In genomic region chr21:36630485-36631206, GRCh38 we compare ENCODE assay signal across 8 cellular contexts.
DNase-seq lines count a peak whose midpoint lies in the region; ATAC-seq and TF ChIP-seq lines count a peak whose summit lies in the region.

No MANE protein-coding gene starts in this region.

- DNase-seq in AG10803 (ENCODE audit: low read depth) (peak; percentile 32), GM23338 (ENCODE audit: low spot score) (peak; percentile 94), NCI-H82 treated with DMSO at 0.1 percent for 48 hours (lab: John Stamatoyannopoulos, UW; ENCODE audit: unreplicated experiment) (peak; percentile 15), epithelial cell of esophagus (ENCODE audit: low read depth) (peak; percentile 61), neural progenitor cell (ENCODE audit: low spot score) (peak; percentile 84), tibial nerve (ENCODE audit: low spot score in 2 of 2) (peak in 1 of 2 donors; percentile 22)
- DNase-seq in activated CD8-positive, alpha-beta memory T cell treated with anti-CD3 and anti-CD28 coated beads for 24 hours: peak; percentile 85

- H4K20me1 ChIP-seq in GM23338 (replicated peaks; ENCODE audit: insufficient read depth): no peaks in the 10 kb centered on the region
- H4K20me1 ChIP-seq in neural progenitor cell (ENCODE audit: low read depth): no peaks in the 10 kb centered on the region

- peaks cover 4% of the 10 kb centered on the region; the same call in 1 of the 2 replicates for H3K9me2 ChIP-seq in GM23338 (ENCODE audit: insufficient read depth)

- H3K27me3 Mint-ChIP-seq in GM23338 (ENCODE audit: insufficient read depth, low read depth, poor library complexity): peaks cover 3% of the 10 kb centered on the region
- peaks cover 10% of the 10 kb centered on the region for H3K27me3 Mint-ChIP-seq in neural progenitor cell (ENCODE audit: insufficient read depth, low read depth)

- no peak overlapping the region for H3K27ac Mint-ChIP-seq in GM23338
- no peak overlapping the region for H3K27ac Mint-ChIP-seq in neural progenitor cell

- WGBS in tibial nerve, 2 donors: 41 to 44% methylated on average over 19 of the region's 19 CpGs

- H3K9me3 Mint-ChIP-seq in GM23338: no peaks in the 10 kb centered on the region
- H3K9me3 Mint-ChIP-seq in neural progenitor cell: peaks cover 5% of the 10 kb centered on the region

- TF ChIP-seq CTCF in AG10803 (conservative IDR thresholded peaks at IDR 0.05; ENCODE audit: low read length): peak; percentile 73
- peak; percentile 84 to 88 for TF ChIP-seq CTCF in GM23338 (conservative IDR thresholded peaks at IDR 0.05; ENCODE audit: low read depth in 2 of 2)
- peak; percentile 72 for TF ChIP-seq CTCF in epithelial cell of esophagus (IDR thresholded peaks at IDR 0.05; ENCODE audit: insufficient read depth, low read depth, low read length, missing control alignments)
- peak; percentile 90 for TF ChIP-seq CTCF in neural progenitor cell (IDR thresholded peaks at IDR 0.05)
- peak; percentile 35 to 54 (median 36) for TF ChIP-seq CTCF in tibial nerve (IDR thresholded peaks at IDR 0.05)

- H3K4me1 Mint-ChIP-seq in GM23338 (peaks cover 5% of the 10 kb centered on the region), neural progenitor cell (no peaks in the 10 kb centered on the region)

- H3K4me1 ChIP-seq in GM23338 (ENCODE audit: insufficient read depth) (no peaks in the 10 kb centered on the region), neural progenitor cell (no peaks in the 10 kb centered on the region), tibial nerve (no peaks in the 10 kb centered on the region)

- H3K36me3 ChIP-seq in GM23338 (ENCODE audit: insufficient read depth) (no peaks in the 10 kb centered on the region), neural progenitor cell (no peaks in the 10 kb centered on the region), tibial nerve (no peaks in the 10 kb centered on the region)

- no peak overlapping the region for H3K4me2 ChIP-seq in GM23338
- no peak overlapping the region for H3K4me2 ChIP-seq in neural progenitor cell

- no peak overlapping the region for H3K4me3 ChIP-seq in AG10803 (ENCODE audit: low read length)
- H3K4me3 ChIP-seq in GM23338: no peak overlapping the region
- H3K4me3 ChIP-seq in epithelial cell of esophagus (ENCODE audit: low read length): no peak overlapping the region
- H3K4me3 ChIP-seq in neural progenitor cell: no peak overlapping the region
- H3K4me3 ChIP-seq in tibial nerve: no peak overlapping the region

- H3F3A ChIP-seq in GM23338 (replicated peaks; ENCODE audit: low read depth) (no peaks in the 10 kb centered on the region), neural progenitor cell (ENCODE audit: low read depth) (no peaks in the 10 kb centered on the region)

- H3K9me3 ChIP-seq in neural progenitor cell (ENCODE audit: low read depth) (no peaks in the 10 kb centered on the region), tibial nerve (peaks cover 0 to 6% (median 0%) of the 10 kb centered on the region in 4 donors)

- ATAC-seq in GM23338 (peak; percentile 99), HG03039 (IDR thresholded peaks at IDR 0.05; ENCODE audit: unreplicated experiment) (no peak)

- no peak for TF ChIP-seq POLR2A in tibial nerve (IDR thresholded peaks at IDR 0.05)

- H3K27ac ChIP-seq in GM23338 (ENCODE audit: low read depth) (no peak overlapping the region), neural progenitor cell (no peak overlapping the region), tibial nerve (no peak overlapping the region)

- no peak overlapping the region for H3K9ac ChIP-seq in neural progenitor cell

- no peak overlapping the region for H2AFZ ChIP-seq in GM23338
- H2AFZ ChIP-seq in neural progenitor cell (replicated peaks): no peak overlapping the region

- H3K4me3 Mint-ChIP-seq in GM23338 (no peak overlapping the region), neural progenitor cell (no peak overlapping the region)

- no peaks in the 10 kb centered on the region for H3K79me2 ChIP-seq in GM23338 (replicated peaks; ENCODE audit: insufficient read depth)
- H3K79me2 ChIP-seq in neural progenitor cell (ENCODE audit: low read depth): no peaks in the 10 kb centered on the region

- no peak for TF ChIP-seq EP300 in tibial nerve (IDR thresholded peaks at IDR 0.05)

- H3K27me3 ChIP-seq in GM23338 (ENCODE audit: insufficient read depth): no peaks in the 10 kb centered on the region
- peaks cover 23% of the 10 kb centered on the region for H3K27me3 ChIP-seq in neural progenitor cell
- H3K27me3 ChIP-seq in tibial nerve: no peaks in the 10 kb centered on the region

- H3K36me3 Mint-ChIP-seq in GM23338 (ENCODE audit: low read depth): no peaks in the 10 kb centered on the region
- H3K36me3 Mint-ChIP-seq in neural progenitor cell: no peaks in the 10 kb centered on the region

TF ChIP-seq in GM23338, 12 proteins besides CTCF, POLR2A, EP300 and RAD21 (continues in another document):
- TF ChIP-seq ZNF114 (CRISPR knock-in tag; IDR thresholded peaks at IDR 0.05): no peak
- TF ChIP-seq STAT1 (IDR thresholded peaks at IDR 0.05; ENCODE audit: unreplicated experiment): no peak
- TF ChIP-seq REST (IDR thresholded peaks at IDR 0.05; ENCODE audit: unreplicated experiment): no peak
- TF ChIP-seq ZNF331 (CRISPR knock-in tag; IDR thresholded peaks at IDR 0.05; ENCODE audit: low read depth): no peak
- TF ChIP-seq POLR2AphosphoS5 (IDR thresholded peaks at IDR 0.05; ENCODE audit: low read depth): no peak
- no peak for TF ChIP-seq CREB1 (CRISPR knock-in tag; IDR thresholded peaks at IDR 0.05; ENCODE audit: low read depth)
- TF ChIP-seq ETS1 (IDR thresholded peaks at IDR 0.05): no peak
- TF ChIP-seq EZH2phosphoT487 (IDR thresholded peaks at IDR 0.05; ENCODE audit: unreplicated experiment): no peak
- TF ChIP-seq JUNB (IDR thresholded peaks at IDR 0.05; ENCODE audit: unreplicated experiment): no peak
- no peak for TF ChIP-seq NANOG (IDR thresholded peaks at IDR 0.05; ENCODE audit: borderline replicate concordance)
- no peak for TF ChIP-seq EZH2 (IDR thresholded peaks at IDR 0.05; ENCODE audit: low read depth, unreplicated experiment)

Comparison
In these comparisons a context has a peak if more than half of its experiments do, and no peak if none do; other contexts are left out.
1. CTCF ChIP-seq: peak in every context shown above with its lines; median percentile 90 in neural progenitor cell; 86 in GM23338; 73 in AG10803; 72 in epithelial cell of esophagus; 36 in tibial nerve.